8 cellular contexts compared by ENCODE assay signal in genomic region chr18:55588876-55589595, GRCh38. TPM values are rescaled to one million over a fixed set of nuclear protein-coding genes. Genes with fewer than 3 reads are reported as not detected.
A peak's percentile ranks its signal among the peaks of the same experiment; 100 is the strongest.
DNase-seq lines count a peak whose midpoint lies in the region; ATAC-seq, FAIRE-seq and TF ChIP-seq lines count a peak whose summit lies in the region.

No MANE protein-coding gene starts in this region.

- no peaks in the 10 kb centered on the region for H3K4me1 ChIP-seq in GM12878 (ENCODE audit: control insufficient read depth, insufficient read depth, low read length)

- no peak for TF ChIP-seq CTCF in D721Med (IDR thresholded peaks at IDR 0.05; ENCODE audit: insufficient read depth, missing control alignments)
- no peak for TF ChIP-seq CTCF in GM12878 (IDR thresholded peaks at IDR 0.05 in 2 of 3, conservative IDR thresholded peaks at IDR 0.05 in 1 of 3; ENCODE audit: control insufficient read depth in 2 of 3, extremely low read depth in 1 of 3, insufficient read depth in 1 of 3, low read depth in 3 of 3, low read length in 3 of 3)

- no peak for TF ChIP-seq RAD21 in GM12878 (IDR thresholded peaks at IDR 0.05; ENCODE audit: insufficient read depth, low read depth, low read length)

- no peak for DNase-seq in D721Med (ENCODE audit: insufficient read length, low spot score)
- DNase-seq in MG63 = no peak
- DNase-seq in GM12878 (ENCODE audit: low read depth, low spot score) = no peak
- peak; percentile 7 for DNase-seq in kidney tubule cell (ENCODE audit: low spot score)
- DNase-seq in putamen (ENCODE audit: low spot score) = no peak

- no peaks in the 10 kb centered on the region for H3K9me3 ChIP-seq in MG63
- H3K9me3 ChIP-seq in GM12878 (replicated peaks; ENCODE audit: control insufficient read depth, insufficient read depth, low read length) = peaks cover 5% of the 10 kb centered on the region; the same call in 2 of the 3 replicates

- intact Hi-C loops in GM12878 (cut with micrococcal nuclease; ENCODE audit: unreplicated experiment) = loop anchor here (10.0 kb wide), 1 partner anchor 174 kb away; no protein-coding TSS in a partner anchor

- SMC1A ChIA-PET in GM12878 (lab: Charles Lee; ENCODE audit: uncharacterized antibody, unreplicated experiment) = no interaction called here

- ATAC-seq in GM12878 (no peak), HG03097 (IDR thresholded peaks at IDR 0.05; ENCODE audit: low FRiP score, unreplicated experiment) (no peak), GM21717 (IDR thresholded peaks at IDR 0.05; ENCODE audit: unreplicated experiment) (no peak)

- H3K27me3 ChIP-seq in MG63 = no peaks in the 10 kb centered on the region
- H3K27me3 ChIP-seq in GM12878 (replicated peaks in 1 of 2; ENCODE audit: control insufficient read depth in 2 of 2, insufficient read depth in 2 of 2, low read length in 1 of 2) = peaks cover 0 to 7% of the 10 kb centered on the region in 2 experiments; a peak in 3 of 4 replicates

- no peak for TF ChIP-seq POLR2A in GM12878 (IDR thresholded peaks at IDR 0.05; ENCODE audit: low read depth, low read length)

- no TSS peak for BruUV-seq in GM12878 (replicated peaks; lab: Mats Ljungman, UMichigan)

- H3K79me2 ChIP-seq in GM12878 (ENCODE audit: control insufficient read depth, insufficient read depth, low read length) = no peaks in the 10 kb centered on the region

- H2AFZ ChIP-seq in GM12878 (ENCODE audit: control insufficient read depth, low read depth, low read length) = no peak overlapping the region

- no peaks in the 10 kb centered on the region for H4K20me1 ChIP-seq in GM12878 (ENCODE audit: control insufficient read depth, insufficient read depth)

- RAD21 ChIA-PET in GM12878 (lab: Charles Lee; ENCODE audit: unreplicated experiment) = no interaction called here

- H3K4me3 ChIP-seq in MG63 (peak overlapping the region; percentile 55), GM12878 (peak overlapping the region; percentile 64)

- CTCF ChIA-PET in GM12878 (lab: Yijun Ruan, JAX) = no interaction called here

- FAIRE-seq in D721Med (lab: Jason Lieb, UNC) (peak; percentile 100), GM12878 (lab: Jason Lieb, UNC) (no peak)

- in situ Hi-C loops in GM12878 (cut with MboI) = no loop called here

- H3K27ac ChIP-seq in GM12878 (ENCODE audit: control insufficient read depth, insufficient read depth) (no peak overlapping the region), temporal lobe (ENCODE audit: low read depth, low read length) (peak overlapping the region; percentile 87)

- peak overlapping the region; percentile 75 for H3K4me2 ChIP-seq in GM12878 (ENCODE audit: control insufficient read depth, insufficient read depth)

- no peaks in the 10 kb centered on the region for H3K36me3 ChIP-seq in MG63
- no peaks in the 10 kb centered on the region for H3K36me3 ChIP-seq in GM12878 (ENCODE audit: control insufficient read depth in 2 of 2, insufficient read depth in 2 of 2, low read length in 1 of 2)

- no peak for TF ChIP-seq EP300 in GM12878 (IDR thresholded peaks at IDR 0.05; ENCODE audit: borderline replicate concordance in 1 of 2, control insufficient read depth in 1 of 2, low read depth in 2 of 2, low read length in 2 of 2)

- POLR2A ChIA-PET in GM12878 (lab: Charles Lee) = no interaction called here

- WGBS in GM12878 (ENCODE audit: insufficient coverage, insufficient replicate concordance, low lambda C conversion rate, missing lambda C conversion rate) = 14% methylated on average over 12 of the region's 12 CpGs

- no peak overlapping the region for H3K9ac ChIP-seq in GM12878 (ENCODE audit: control insufficient read depth, insufficient read depth, low read length)

TF ChIP-seq in GM12878, 131 proteins besides CTCF, POLR2A, EP300 and RAD21:
- TF ChIP-seq POLR2AphosphoS5 (IDR thresholded peaks at IDR 0.05; ENCODE audit: low read length) (no peak), ATF2 (IDR thresholded peaks at IDR 0.05; ENCODE audit: low read length) (no peak), EZH2 (IDR thresholded peaks at IDR 0.05; ENCODE audit: borderline replicate concordance, control insufficient read depth, low read depth, low read length) (no peak), CEBPB (IDR thresholded peaks at IDR 0.05; ENCODE audit: borderline replicate concordance in 1 of 2, low read depth in 2 of 2, low read length in 2 of 2) (no peak), MTA3 (IDR thresholded peaks at IDR 0.05; ENCODE audit: borderline replicate concordance, low read length) (no peak), E2F4 (IDR thresholded peaks at IDR 0.05; ENCODE audit: low read depth, low read length) (no peak), HDAC6 (IDR thresholded peaks at IDR 0.05; ENCODE audit: unreplicated experiment) (no peak), SRF (IDR thresholded peaks at IDR 0.05; ENCODE audit: low read depth in 2 of 2, low read length in 2 of 2) (no peak), ELK1 (IDR thresholded peaks at IDR 0.05; ENCODE audit: low read depth, low read length) (no peak), ATF7 (IDR thresholded peaks at IDR 0.05; ENCODE audit: low read depth) (no peak), PAX8 (IDR thresholded peaks at IDR 0.05) (no peak), RELB (IDR thresholded peaks at IDR 0.05; ENCODE audit: low read depth) (no peak), ZNF24 (IDR thresholded peaks at IDR 0.05) (no peak), BACH1 (IDR thresholded peaks at IDR 0.05; ENCODE audit: borderline replicate concordance) (no peak)

RNA-seq across cellular contexts. Expression of gene TCF4, which starts 1.0 kb away (rescaled TPM):
- 20.3 and 43.1 TPM in 2 replicates for total RNA-seq in MG63 (2014; rRNA removed; shearing (Covaris generic); ENCODE audit: low replicate concordance)
- 459 and 490 TPM in 2 replicates for total RNA-seq in GM12878 (2013; cell fraction: nucleolus; rRNA removed)
- total RNA-seq in GM12878 (2014; rRNA removed) (46.2 and 46.8 TPM in 2 replicates), GM12878 (2014; rRNA removed; fragmentation: Illumina TruSeq; extraction: Trizol) (42.8 and 43.1 TPM in 2 replicates), GM12878 (2021) (33.6 and 33.8 TPM in 2 replicates), temporal lobe (487 TPM)
- polyA plus RNA-seq in GM12878 (2011; ENCODE audit: low read depth) = 38.5 TPM
- polyA plus RNA-seq in GM12878 (2011; rRNA removed) (83.0 and 94.0 TPM in 2 replicates), GM12878 (2014; fragmentation: Illumina TruSeq; extraction: Trizol) (25.0 and 28.1 TPM in 2 replicates), GM12878 (2014; fragmentation: Nextera tagmentation; extraction: Ambion mirVana) (10 to 100 TPM; 15.2 to 43.6 TPM), GM12878 (2014; rRNA removed) (22.6 and 27.1 TPM in 2 replicates), GM12878 (2016; fragmentation: Nextera tagmentation; extraction: Ambion mirVana) (10 to 100 TPM; 26.7 to 29.2 TPM)
- polyA plus RNA-seq in GM12878 (2011; cell fraction: cytosol; rRNA removed) = 57.3 and 71.8 TPM in 2 replicates
- 110 and 118 TPM in 2 replicates for polyA plus RNA-seq in GM12878 (2011; cell fraction: nucleus; rRNA removed)
- 29.0 and 31.4 TPM in 2 replicates for polyA plus RNA-seq in GM12878 (2012)
- polyA minus RNA-seq in GM12878 (2011; rRNA and poly(A)+ RNA removed) = 329 and 330 TPM in 2 replicates
- polyA minus RNA-seq in GM12878 (2011; cell fraction: cytosol; rRNA and poly(A)+ RNA removed) = 57.5 and 74.6 TPM in 2 replicates
- 271 and 354 TPM in 2 replicates for polyA minus RNA-seq in GM12878 (2011; cell fraction: nucleus; rRNA and poly(A)+ RNA removed)
